10 cellular contexts compared by ENCODE assay signal in the genomic region with DNA sequence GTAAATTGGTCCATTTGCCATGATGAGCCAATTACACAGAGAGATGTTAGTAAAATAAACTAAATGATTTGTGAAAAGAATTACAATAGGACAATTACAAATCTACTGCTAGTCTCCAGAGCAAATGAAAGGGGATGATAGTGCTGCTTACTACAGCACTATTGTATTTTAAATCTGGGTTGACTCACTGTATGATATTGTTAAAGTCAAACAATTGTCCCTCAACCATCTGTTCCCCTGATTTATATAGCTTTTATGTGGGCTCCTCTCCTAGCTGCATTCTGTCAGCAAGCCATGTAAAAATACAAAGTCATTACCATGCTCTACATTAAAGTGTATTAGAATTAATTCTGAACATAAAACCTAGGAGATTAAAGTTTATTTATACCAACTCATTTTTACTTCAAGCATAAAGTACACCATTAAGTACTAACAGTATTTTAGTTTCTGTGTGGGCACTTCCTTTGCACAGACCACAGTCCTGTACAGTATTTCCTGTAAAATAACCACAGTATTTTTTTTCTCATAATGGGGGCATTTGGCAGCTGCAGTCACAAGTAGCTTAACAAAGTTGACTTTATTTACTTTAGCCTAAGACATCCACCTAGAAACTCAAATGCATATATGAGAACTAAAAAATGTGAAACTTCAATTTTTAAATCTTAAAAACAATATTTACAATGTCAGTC.
DNase-seq lines count a peak whose midpoint lies in the region; ATAC-seq and TF ChIP-seq lines count a peak whose summit lies in the region.
"Had no signal": no experiment of that assay in that cellular context is flagged by ENCODE, and none has a peak within 500 bp of the region (broad histone marks: within the 10 kb centered on the region; RNA-seq: fewer than 3 reads in every experiment).

No MANE protein-coding gene starts in this region.

- no peaks in the 10 kb centered on the region for H3K27me3 Mint-ChIP-seq in activated naive CD4-positive, alpha-beta T cell treated with anti-CD3 and anti-CD28 coated beads, Interleukin-2, amount 10 ng/mL, durations not matched to agents 7 days and 5 days

- peak overlapping the region; percentile 70 for H3K27ac Mint-ChIP-seq in activated naive CD4-positive, alpha-beta T cell treated with anti-CD3 and anti-CD28 coated beads, Interleukin-2, amount 10 ng/mL, durations not matched to agents 7 days and 5 days

- peaks cover 2% of the 10 kb centered on the region for H3K9me3 Mint-ChIP-seq in activated naive CD4-positive, alpha-beta T cell treated with anti-CD3 and anti-CD28 coated beads, Interleukin-2, amount 10 ng/mL, durations not matched to agents 7 days and 5 days

- DNase-seq in activated naive CD4-positive, alpha-beta T cell treated with anti-CD3 and anti-CD28 coated beads, Interleukin-2, amount 10 ng/mL, durations not matched to agents 7 days and 5 days = no peak
- DNase-seq in activated naive CD4-positive, alpha-beta T cell (lab: John Stamatoyannopoulos, UW) = no peak
- DNase-seq in NCI-H2081 (lab: John Stamatoyannopoulos, UW) = peak; percentile 24 to 63
- peak; percentile 55 for DNase-seq in cerebellar cortex (ENCODE audit: low spot score)
- no peak for DNase-seq in upper lobe of right lung
- DNase-seq in stimulated activated naive CD4-positive, alpha-beta T cell (lab: John Stamatoyannopoulos, UW) = no peak
- no peak for DNase-seq in HT-29 (ENCODE audit: low spot score)
- DNase-seq: NCI-H187, stomach had no signal

- H3K4me3 ChIP-seq in upper lobe of right lung = no peak overlapping the region
- H3K4me3 ChIP-seq: stomach had no signal

- intact Hi-C loops in upper lobe of right lung (cut with DNase I) = no loop called here

- CTCF ChIA-PET in activated naive CD4-positive, alpha-beta T cell treated with anti-CD3 and anti-CD28 coated beads, Interleukin-2, amount 10 ng/mL, durations not matched to agents 7 days and 5 days (lab: Charles Lee) = no interaction called here

- ATAC-seq in upper lobe of right lung (no peak), GM21576 (IDR thresholded peaks at IDR 0.05; ENCODE audit: unreplicated experiment) (no peak)

- H3K4me1 Mint-ChIP-seq in activated naive CD4-positive, alpha-beta T cell treated with anti-CD3 and anti-CD28 coated beads, Interleukin-2, amount 10 ng/mL, durations not matched to agents 7 days and 5 days = peaks cover 35% of the 10 kb centered on the region

- H3K36me3 Mint-ChIP-seq in activated naive CD4-positive, alpha-beta T cell treated with anti-CD3 and anti-CD28 coated beads, Interleukin-2, amount 10 ng/mL, durations not matched to agents 7 days and 5 days = no peaks in the 10 kb centered on the region

- TF ChIP-seq CTCF in upper lobe of right lung (IDR thresholded peaks at IDR 0.05) = no peak

- H3K9me3 ChIP-seq in upper lobe of right lung = no peaks in the 10 kb centered on the region
- H3K9me3 ChIP-seq: stomach had no signal

- H3K36me3 ChIP-seq in upper lobe of right lung = no peaks in the 10 kb centered on the region
- H3K36me3 ChIP-seq: stomach had no signal

- peak overlapping the region; percentile 0 for H3K27ac ChIP-seq in upper lobe of right lung

- H3K27me3 ChIP-seq in upper lobe of right lung = no peaks in the 10 kb centered on the region
- H3K27me3 ChIP-seq: stomach had no signal

- H3K4me3 Mint-ChIP-seq in activated naive CD4-positive, alpha-beta T cell treated with anti-CD3 and anti-CD28 coated beads, Interleukin-2, amount 10 ng/mL, durations not matched to agents 7 days and 5 days = no peak overlapping the region

- H3K4me1 ChIP-seq in upper lobe of right lung = no peaks in the 10 kb centered on the region

Comparison
In these comparisons a context has a peak if more than half of its experiments do, and no peak if none do; other contexts are left out.
1. DNase-seq: peak in NCI-H2081 (2 of 2) and cerebellar cortex (single experiment); none in activated naive CD4-positive, alpha-beta T cell treated with anti-CD3 and anti-CD28 coated beads, Interleukin-2, amount 10 ng/mL, durations not matched to agents 7 days and 5 days (single experiment), activated naive CD4-positive, alpha-beta T cell (0 of 4), upper lobe of right lung (single experiment), stimulated activated naive CD4-positive, alpha-beta T cell (0 of 6) and HT-29 (single experiment).